24 cellular contexts compared by ENCODE assay signal in the genomic region with DNA sequence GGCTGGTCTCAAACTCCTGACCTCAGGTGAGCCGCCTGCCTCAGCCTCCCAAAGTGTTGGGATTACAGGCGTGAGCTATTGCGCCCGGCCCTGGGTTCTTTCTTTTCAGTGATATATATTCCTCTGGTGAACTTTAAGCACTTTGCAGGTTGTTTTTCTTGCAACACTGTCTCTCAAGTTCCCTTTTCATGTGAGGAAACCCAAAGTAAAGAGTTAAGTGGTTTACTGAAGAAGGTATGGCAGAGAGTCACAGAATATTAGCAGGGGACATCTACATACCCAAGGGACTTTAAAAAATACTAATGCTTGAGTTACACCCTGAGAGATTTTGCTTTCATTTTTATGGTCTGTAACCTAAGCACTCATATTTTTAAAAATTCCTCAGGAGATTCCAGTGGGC. TPM values are rescaled to one million over a fixed set of nuclear protein-coding genes. Genes with fewer than 3 reads are reported as not detected.
"Had no signal": no experiment of that assay in that cellular context is flagged by ENCODE, and none has a peak within 500 bp of the region (broad histone marks: within the 10 kb centered on the region; RNA-seq: fewer than 3 reads in every experiment).

No MANE protein-coding gene starts in this region.

- H3K27me3 ChIP-seq: adrenal gland, neural progenitor cell, upper lobe of left lung had no signal

- H3K36me3 ChIP-seq: adrenal gland, left ventricle myocardium inferior, neural progenitor cell, thoracic aorta, upper lobe of left lung, WERI-Rb-1 had no signal

- H3K4me1 ChIP-seq: adrenal gland, left ventricle myocardium inferior, psoas muscle, upper lobe of left lung had no signal

- H3K4me3 ChIP-seq: adrenal gland, left ventricle myocardium inferior, neural progenitor cell, psoas muscle, thoracic aorta, upper lobe of left lung had no signal

- H3K27ac ChIP-seq: adrenal gland, left ventricle myocardium inferior, neural progenitor cell, psoas muscle, thoracic aorta, upper lobe of left lung, WERI-Rb-1 had no signal

- H3K9me3 Mint-ChIP-seq: activated naive CD4-positive, alpha-beta T cell treated with anti-CD3 and anti-CD28 coated beads, Interleukin-2, amount 50 U/mL, for 72 hours; activated T-helper 1 cell treated with anti-CD3 and anti-CD28 coated beads, Interleukin-12 subunit alpha, Interleukin-12 subunit beta, Interleukin-2, Interleukin-4 antibody, amounts not matched to agents 30 ng/mL and 10 ng/mL and 1 ng/mL, durations not matched to agents 14 hours and 24 hours and 36 hours; neural progenitor cell had no signal

- H3K4me3 Mint-ChIP-seq: activated T-helper 1 cell treated with anti-CD3 and anti-CD28 coated beads, Interleukin-12 subunit alpha, Interleukin-12 subunit beta, Interleukin-2, Interleukin-4 antibody, amounts not matched to agents 30 ng/mL and 10 ng/mL and 1 ng/mL, durations not matched to agents 14 hours and 24 hours and 36 hours; neural progenitor cell had no signal

- DNase-seq: activated CD4-positive, alpha-beta T cell treated with anti-CD3 and anti-CD28 coated beads, Interleukin-2, amount 50 U/mL, for 48 hours; activated gamma-delta T cell treated with Interleukin-2 at 50 U/mL for 16 hours; adrenal gland; cerebellar nuclear complex; cortex of kidney; erythroblast; head of caudate nucleus; left ventricle myocardium inferior; mammary epithelial cell; psoas muscle; right cardiac atrium; upper lobe of left lung; WERI-Rb-1 had no signal

- H3K36me3 Mint-ChIP-seq: activated naive CD4-positive, alpha-beta T cell treated with anti-CD3 and anti-CD28 coated beads, Interleukin-2, amount 50 U/mL, for 72 hours; neural progenitor cell had no signal

- H3K9me3 ChIP-seq: adrenal gland, left ventricle myocardium inferior, psoas muscle, thoracic aorta, upper lobe of left lung had no signal

- ATAC-seq: activated naive CD4-positive, alpha-beta T cell treated with anti-CD3 and anti-CD28 coated beads, Interleukin-2, amount 50 U/mL, for 72 hours; psoas muscle; right cardiac atrium had no signal

- H3K27ac Mint-ChIP-seq: activated naive CD4-positive, alpha-beta T cell treated with anti-CD3 and anti-CD28 coated beads, Interleukin-2, amount 50 U/mL, for 72 hours; activated T-helper 1 cell treated with anti-CD3 and anti-CD28 coated beads, Interleukin-12 subunit alpha, Interleukin-12 subunit beta, Interleukin-2, Interleukin-4 antibody, amounts not matched to agents 30 ng/mL and 10 ng/mL and 1 ng/mL, durations not matched to agents 14 hours and 24 hours and 36 hours; neural progenitor cell had no signal

RNA-seq across cellular contexts. Expression of a gene that starts 6.7 kb away (rescaled TPM):
- total RNA-seq: activated naive CD4-positive, alpha-beta T cell treated with anti-CD3 and anti-CD28 coated beads, Interleukin-2, amount 50 U/mL, for 72 hours; activated T-helper 1 cell treated with anti-CD3 and anti-CD28 coated beads, Interleukin-12 subunit alpha, Interleukin-12 subunit beta, Interleukin-2, Interleukin-4 antibody, amounts not matched to agents 30 ng/mL and 10 ng/mL and 1 ng/mL, durations not matched to agents 14 hours and 24 hours and 36 hours; astrocyte; bronchial epithelial cell; frontal cortex; kidney epithelial cell; mammary epithelial cell; myocyte; osteocyte; skeletal muscle tissue had no signal
- polyA plus RNA-seq: mammary epithelial cell had no signal
